ENCODE assay signal across 23 cellular contexts in the genomic region with DNA sequence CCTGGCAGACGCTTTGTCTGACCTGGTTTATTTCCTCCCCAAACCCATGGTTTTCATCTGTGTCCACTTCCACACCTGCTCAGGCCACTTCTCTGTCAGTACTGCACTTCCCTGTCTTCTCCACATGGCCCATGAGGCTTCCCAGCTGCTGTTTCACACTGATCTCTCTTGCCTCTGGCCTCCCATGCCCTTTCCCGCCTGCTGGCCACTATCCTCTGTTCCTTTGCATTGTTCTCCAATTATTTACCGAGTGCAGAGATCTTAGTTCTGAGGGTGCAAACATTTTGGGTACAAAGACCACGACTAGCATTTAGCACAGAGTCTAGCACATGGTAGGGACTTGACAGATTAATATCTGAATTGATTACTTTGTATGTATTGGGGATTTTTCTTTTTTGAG.
"Had no signal": no experiment of that assay in that cellular context is flagged by ENCODE, and none has a peak within 500 bp of the region (broad histone marks: within the 10 kb centered on the region; RNA-seq: fewer than 3 reads in every experiment).

No MANE protein-coding gene starts in this region.

- H3K9me3 ChIP-seq: Peyer's patch, SJCRH30 had no signal

- H3K36me3 ChIP-seq: Peyer's patch, SJCRH30 had no signal

- H3K27ac ChIP-seq: PC-9, Peyer's patch, SJCRH30 had no signal

- H3K4me3 ChIP-seq: PC-9, Peyer's patch, SJCRH30 had no signal

- H2AFZ ChIP-seq: PC-9 had no signal

- H3K4me2 ChIP-seq: PC-9 had no signal

- H3K4me1 ChIP-seq: Peyer's patch, SJCRH30 had no signal

- H3K27me3 ChIP-seq: Peyer's patch, SJCRH30 had no signal

- DNase-seq: IMR-90; Kasumi-1; KG1; MM.1S; NCI-H1092 treated with DMSO at 0.1 percent for 48 hours; NCI-H1436; NCI-H187; NCI-H2029; NCI-H2081 treated with DMSO at 0.1 percent for 48 hours; NCI-H2171; NCI-H226; NCI-H446; NCI-H510A; NCI-H524 treated with DMSO at 0.1 percent for 48 hours; NCI-H69; NCI-H774; NK-92 treated with Interleukin-12 subunit alpha and Interleukin-12 subunit beta, amount 100 ng/mL, for 24 hours; PC-9; Peyer's patch; SHP77 treated with DMSO at 0.1 percent for 48 hours; SJCRH30 had no signal

- ATAC-seq: Right ventricle myocardium inferior, SK-N-SH treated with all-trans-retinoic acid at 6 μM for 48 hours had no signal
